Comparison of ENCODE assay signal across 19 cellular contexts in genomic region chr6:132011582-132011981, GRCh38.
DNase-seq lines count a peak whose midpoint lies in the region; ATAC-seq and TF ChIP-seq lines count a peak whose summit lies in the region.
"Had no signal": no experiment of that assay in that cellular context is flagged by ENCODE, and none has a peak within 500 bp of the region (broad histone marks: within the 10 kb centered on the region; RNA-seq: fewer than 3 reads in every experiment).

No MANE protein-coding gene starts in this region.

- no peak overlapping the region for H4K91ac ChIP-seq in IMR-90 (ENCODE audit: insufficient read depth, low read depth, low read length)

- H3K4me1 ChIP-seq in IMR-90 (ENCODE audit: control insufficient read depth, insufficient read depth, low read length) (peaks cover 5% of the 10 kb centered on the region), ascending aorta (peaks cover 0 to 13% of the 10 kb centered on the region in 2 donors), suprapubic skin (no peaks in the 10 kb centered on the region)

- H3K9me3 ChIP-seq in IMR-90 (ENCODE audit: control insufficient read depth, insufficient read depth, low read length) (no peaks in the 10 kb centered on the region), ascending aorta (no peaks in the 10 kb centered on the region), suprapubic skin (no peaks in the 10 kb centered on the region)

- no peak overlapping the region for H3K23ac ChIP-seq in IMR-90 (ENCODE audit: low read depth, low read length)

- H2BK5ac ChIP-seq in IMR-90 (ENCODE audit: low read depth, low read length, poor library complexity, severe bottlenecking): no peak overlapping the region

- H4K20me1 ChIP-seq in IMR-90 (ENCODE audit: insufficient read depth, low read length): no peaks in the 10 kb centered on the region

- H3K27ac ChIP-seq in IMR-90 (ENCODE audit: insufficient read depth, low read length) (no peak overlapping the region), ascending aorta (peak overlapping the region; percentile 73 to 81), suprapubic skin (peak overlapping the region; percentile 47)

- H4K5ac ChIP-seq in IMR-90 (ENCODE audit: low read depth, low read length): no peak overlapping the region

- CTCF ChIA-PET in IMR-90 (lab: Yijun Ruan, JAX): interaction anchor here (0.6 kb wide), 1 partner anchor 729 kb away, joined by 3 read pairs; no protein-coding TSS in a partner anchor

- H3K4me2 ChIP-seq in IMR-90 (ENCODE audit: low read depth, low read length): no peak overlapping the region

- no TSS peak for BruUV-seq in IMR-90 (replicated peaks; lab: Mats Ljungman, UMichigan)

- no peak overlapping the region for H3K9ac ChIP-seq in IMR-90 (ENCODE audit: low read depth, low read length)

- H3K56ac ChIP-seq in IMR-90 (ENCODE audit: extremely low read depth, insufficient read depth, low read length): no peak overlapping the region

- no peak overlapping the region for H3K4me3 ChIP-seq in IMR-90 (ENCODE audit: insufficient read depth, low read depth, low read length)
- peak overlapping the region in 1 of 2 donors; percentile 13 for H3K4me3 ChIP-seq in ascending aorta
- no peak overlapping the region for H3K4me3 ChIP-seq in suprapubic skin
- H3K4me3 ChIP-seq: GM12878, K562, lung had no signal

- H3K4ac ChIP-seq in IMR-90 (ENCODE audit: low read depth, low read length): no peak overlapping the region

- dilution Hi-C loops in IMR-90 (cut with HindIII; ENCODE audit: low sequenced_read_pairs, unreplicated experiment): no loop called here

- no peak overlapping the region for H2AK9ac ChIP-seq in IMR-90 (replicated peaks; ENCODE audit: low read depth, low read length, poor library complexity)

- TF ChIP-seq EP300 in suprapubic skin (IDR thresholded peaks at IDR 0.05): no peak

- TF ChIP-seq POLR2A in IMR-90 (IDR thresholded peaks at IDR 0.05; ENCODE audit: low read depth, low read length) (no peak), suprapubic skin (IDR thresholded peaks at IDR 0.05) (no peak)

- no peak for DNase-seq in IMR-90
- no peak for DNase-seq in ascending aorta (ENCODE audit: low spot score in 2 of 2)
- no peak for DNase-seq in left cardiac atrium
- no peak for DNase-seq in suprapubic skin (ENCODE audit: low spot score in 2 of 2)
- no peak for DNase-seq in RPMI8226
- DNase-seq: activated CD4-positive, alpha-beta T cell treated with anti-CD3 and anti-CD28 coated beads for 4 hours; activated CD8-positive, alpha-beta memory T cell treated with anti-CD3 and anti-CD28 coated beads, Interleukin-2, amount 50 U/mL, for 48 hours; activated naive CD4-positive, alpha-beta T cell treated with anti-CD3 and anti-CD28 coated beads, Interleukin-2, amount 50 U/mL, for 16 hours; CD4-positive, CD25-positive, alpha-beta regulatory T cell; EL; H9; NCI-H1092; substantia nigra; T-helper 9 cell had no signal

- no peaks in the 10 kb centered on the region for H3K9me1 ChIP-seq in IMR-90 (ENCODE audit: insufficient read depth, low read length)

- H2AK5ac ChIP-seq in IMR-90 (ENCODE audit: low read depth, low read length): no peak overlapping the region; the same call in 1 of the 2 replicates

- TF ChIP-seq CTCF in IMR-90 (conservative IDR thresholded peaks at IDR 0.05; ENCODE audit: low read depth, low read length) (no peak), ascending aorta (IDR thresholded peaks at IDR 0.05) (no peak), suprapubic skin (IDR thresholded peaks at IDR 0.05) (no peak)

- H3K14ac ChIP-seq in IMR-90 (replicated peaks; ENCODE audit: low read depth, low read length): no peak overlapping the region

- no peak overlapping the region for H3K18ac ChIP-seq in IMR-90 (ENCODE audit: low read depth, low read length)

- POLR2A ChIA-PET in IMR-90 (lab: Charles Lee; ENCODE audit: unreplicated experiment): no interaction called here

- no peak overlapping the region for H2BK120ac ChIP-seq in IMR-90 (ENCODE audit: low read depth, low read length)

- no peaks in the 10 kb centered on the region for H3K36me3 ChIP-seq in IMR-90 (ENCODE audit: control insufficient read depth, insufficient read depth, low read length)
- H3K36me3 ChIP-seq in ascending aorta: no peaks in the 10 kb centered on the region
- no peaks in the 10 kb centered on the region for H3K36me3 ChIP-seq in suprapubic skin

- H3K27me3 ChIP-seq in IMR-90 (ENCODE audit: control insufficient read depth, insufficient read depth, low read length) (no peaks in the 10 kb centered on the region), ascending aorta (no peaks in the 10 kb centered on the region), suprapubic skin (no peaks in the 10 kb centered on the region)

- peak overlapping the region; percentile 44; the same call in 1 of the 3 replicates for H2BK15ac ChIP-seq in IMR-90 (ENCODE audit: low read depth, low read length)

- H2BK20ac ChIP-seq in IMR-90 (ENCODE audit: low read depth, low read length): peak overlapping the region; percentile 36; the same call in 1 of the 2 replicates

- no peak overlapping the region for H2AFZ ChIP-seq in IMR-90 (replicated peaks; ENCODE audit: low read length, poor library complexity)

- no peak for TF ChIP-seq RAD21 in IMR-90 (IDR thresholded peaks at IDR 0.05; ENCODE audit: low read length)

- WGBS in IMR-90 (ENCODE audit: extremely low coverage in 2 of 2, insufficient read length in 1 of 2), 2 experiments: no CpG with 5 or more reads among the region's 2 CpGs
- 67% methylated on average over 2 of the region's 2 CpGs for WGBS in suprapubic skin

- H3K79me1 ChIP-seq in IMR-90 (ENCODE audit: low read depth in 1 of 2, low read length in 2 of 2): no peaks in the 10 kb centered on the region

- in situ Hi-C loops in IMR-90 (cut with MboI; ENCODE audit: low sequenced_read_pairs): no loop called here

- intact Hi-C loops in IMR-90 (cut with micrococcal nuclease) (loop anchor here (5.0 kb wide), 1 partner anchor 41 kb away; no protein-coding TSS in a partner anchor), ascending aorta (cut with DNase I) (loop anchor here (2.0 to 5.0 kb wide), 3 partner anchors 57 to 119 kb away; no protein-coding TSS in a partner anchor), left cardiac atrium (cut with DNase I) (no loop called here)

- H4K8ac ChIP-seq in IMR-90 (ENCODE audit: low read depth in 2 of 2, low read length in 2 of 2): peak overlapping the region in 1 of 2 experiments; percentile 50; a peak in 1 of 4 replicates

- ATAC-seq in IMR-90 (ENCODE audit: low read depth): no peak; the same call in 1 of the 2 replicates
- peak; percentile 69 to 89 for ATAC-seq in left cardiac atrium
- ATAC-seq in HG03135 (IDR thresholded peaks at IDR 0.05; ENCODE audit: unreplicated experiment): no peak
- ATAC-seq in GM19023 (IDR thresholded peaks at IDR 0.05; ENCODE audit: unreplicated experiment): no peak
- ATAC-seq: GM12878, K562 had no signal

TF ChIP-seq in IMR-90, 13 proteins besides CTCF, POLR2A, EP300 and RAD21:
- TF ChIP-seq NFE2L2 (IDR thresholded peaks at IDR 0.05; ENCODE audit: low read depth, low read length): no peak
- TF ChIP-seq CEBPB (IDR thresholded peaks at IDR 0.05; ENCODE audit: low read depth, low read length): no peak
- no peak for TF ChIP-seq SMC3 (IDR thresholded peaks at IDR 0.05; ENCODE audit: low read depth, low read length)
- no peak for TF ChIP-seq ELK1 (IDR thresholded peaks at IDR 0.05; ENCODE audit: borderline replicate concordance, low read depth, low read length)
- no peak for TF ChIP-seq MAFK (IDR thresholded peaks at IDR 0.05; ENCODE audit: low read depth, low read length)
- TF ChIP-seq BHLHE40 (IDR thresholded peaks at IDR 0.05; ENCODE audit: low read depth, low read length): no peak
- TF ChIP-seq MXI1 (IDR thresholded peaks at IDR 0.05; ENCODE audit: borderline replicate concordance, low read depth, low read length): no peak
- TF ChIP-seq RCOR1 (IDR thresholded peaks at IDR 0.05; ENCODE audit: insufficient replicate concordance, low read length): no peak
- TF ChIP-seq FOS (IDR thresholded peaks at IDR 0.05; ENCODE audit: low read depth, low read length): no peak
- no peak for TF ChIP-seq CHD1 (IDR thresholded peaks at IDR 0.05; ENCODE audit: low read depth, low read length)
- no peak for TF ChIP-seq RFX5 (IDR thresholded peaks at IDR 0.05; ENCODE audit: low read depth, low read length)
- TF ChIP-seq USF2 (IDR thresholded peaks at IDR 0.05; ENCODE audit: low read depth, low read length): no peak
- no peak for TF ChIP-seq MAZ (IDR thresholded peaks at IDR 0.05; ENCODE audit: borderline replicate concordance, low read depth, low read length)

Comparison
In these comparisons a context has a peak if more than half of its experiments do, and no peak if none do; other contexts are left out.
1. ATAC-seq: peak in left cardiac atrium (2 of 2); none in IMR-90 (single experiment), HG03135 (single experiment) and GM19023 (single experiment).
2. intact Hi-C loops: an anchor here in IMR-90 (5.0 kb wide) and ascending aorta (2.0 to 5.0 kb wide); none called in left cardiac atrium.